Comparison of ENCODE assay signal across 8 cellular contexts in genomic region chr3:150703756-150704344, GRCh38. TPM values are rescaled to one million over a fixed set of nuclear protein-coding genes. Genes with fewer than 3 reads are reported as not detected.
DNase-seq lines count a peak whose midpoint lies in the region; ATAC-seq and TF ChIP-seq lines count a peak whose summit lies in the region.

Gene ERICH6 (minus strand): TSS chr3:150703920. CDS start chr3:150703898, 22 bp downstream.

- TF ChIP-seq CTCF in DND-41 (IDR thresholded peaks at IDR 0.05; ENCODE audit: borderline replicate concordance, extremely low read depth, low read length, poor library complexity, severe bottlenecking) (no peak), Peyer's patch (IDR thresholded peaks at IDR 0.05) (peak in 4 of 6 experiments; percentile 26 to 44 (median 34)), fibroblast of mammary gland (conservative IDR thresholded peaks at IDR 0.05; ENCODE audit: control insufficient read depth, insufficient read depth, low read depth, low read length) (no peak)

- peak within 1 kb of the TSS; percentile 93 for H3K4me3 Mint-ChIP-seq in activated T-helper 1 cell treated with anti-CD3 and anti-CD28 coated beads, Interleukin-12 subunit alpha, Interleukin-12 subunit beta, Interleukin-2, Interleukin-4 antibody, amounts not matched to agents 30 ng/mL and 10 ng/mL and 1 ng/mL, durations not matched to agents 14 hours and 24 hours and 36 hours
- peak within 1 kb of the TSS; percentile 90 to 99 (median 97) for H3K4me3 Mint-ChIP-seq in naive thymus-derived CD8-positive, alpha-beta T cell

- H3K4me3 ChIP-seq in DND-41 (ENCODE audit: low read depth in 1 of 2, low read length in 2 of 2) (peak within 1 kb of the TSS; percentile 29 to 61; a peak in 3 of 4 replicates), Peyer's patch (peak within 1 kb of the TSS; percentile 49 to 74 (median 64)), fibroblast of mammary gland (ENCODE audit: control insufficient read depth, low read depth, low read length) (peak within 1 kb of the TSS; percentile 84)

- no peaks in the 10 kb centered on the region for H3K27me3 ChIP-seq in DND-41 (ENCODE audit: insufficient read depth, low read length, poor library complexity)
- no peaks in the 10 kb centered on the region for H3K27me3 ChIP-seq in Peyer's patch

- DNase-seq in DND-41 (peak; percentile 81), KBM-7 (peak; percentile 91), Peyer's patch (peak; percentile 85 to 95 (median 92)), fibroblast of mammary gland (ENCODE audit: low read depth) (peak; percentile 85)
- peak; percentile 81 for DNase-seq in activated T-helper 1 cell treated with anti-CD3 and anti-CD28 coated beads, Interleukin-12 subunit alpha, Interleukin-12 subunit beta, Interleukin-2, Interleukin-4 antibody, amounts not matched to agents 30 ng/mL and 10 ng/mL and 1 ng/mL, durations not matched to agents 14 hours and 24 hours and 36 hours (ENCODE audit: low spot score)
- DNase-seq in naive thymus-derived CD8-positive, alpha-beta T cell, result peak; percentile 61 to 89 (median 79)
- DNase-seq in stimulated activated naive CD4-positive, alpha-beta T cell (lab: John Stamatoyannopoulos, UW), result peak; percentile 44 to 76 (median 62)

- H3K36me3 ChIP-seq in DND-41 (ENCODE audit: insufficient read depth, low read length) (no peaks in the 10 kb centered on the region), Peyer's patch (no peaks in the 10 kb centered on the region)

- H3K79me2 ChIP-seq in DND-41 (ENCODE audit: insufficient read depth, low read length), result no peaks in the 10 kb centered on the region

- H3K4me1 Mint-ChIP-seq in activated T-helper 1 cell treated with anti-CD3 and anti-CD28 coated beads, Interleukin-12 subunit alpha, Interleukin-12 subunit beta, Interleukin-2, Interleukin-4 antibody, amounts not matched to agents 30 ng/mL and 10 ng/mL and 1 ng/mL, durations not matched to agents 14 hours and 24 hours and 36 hours (ENCODE audit: low read depth), result peaks cover 23% of the 10 kb centered on the region
- H3K4me1 Mint-ChIP-seq in naive thymus-derived CD8-positive, alpha-beta T cell, result peaks cover 14 to 32% (median 28%) of the 10 kb centered on the region in 4 donors

- peak within 1 kb of the TSS; percentile 58 for H3K9ac ChIP-seq in DND-41 (ENCODE audit: low read depth, low read length)

- intact Hi-C loops in activated T-helper 1 cell treated with anti-CD3 and anti-CD28 coated beads, Interleukin-12 subunit alpha, Interleukin-12 subunit beta, Interleukin-2, Interleukin-4 antibody, amounts not matched to agents 30 ng/mL and 10 ng/mL and 1 ng/mL, durations not matched to agents 14 hours and 24 hours and 36 hours (cut with micrococcal nuclease), result loop anchor here (1.0 to 5.0 kb wide), 8 partner anchors 17 to 297 kb away; partner anchors contain the start of genes EIF2A, SELENOT, SERP1 and SIAH2

- in situ Hi-C loops in KBM-7 (cut with MboI; ENCODE audit: low pct_unique_long_range_greater_than_20kb, low sequenced_read_pairs), result no loop called here

- H3K36me3 Mint-ChIP-seq in activated T-helper 1 cell treated with anti-CD3 and anti-CD28 coated beads, Interleukin-12 subunit alpha, Interleukin-12 subunit beta, Interleukin-2, Interleukin-4 antibody, amounts not matched to agents 30 ng/mL and 10 ng/mL and 1 ng/mL, durations not matched to agents 14 hours and 24 hours and 36 hours (ENCODE audit: low read depth), result peaks cover 7% of the 10 kb centered on the region
- H3K36me3 Mint-ChIP-seq in naive thymus-derived CD8-positive, alpha-beta T cell, result peaks cover 5 to 22% (median 21%) of the 10 kb centered on the region in 3 donors

- H3K9me3 Mint-ChIP-seq in activated T-helper 1 cell treated with anti-CD3 and anti-CD28 coated beads, Interleukin-12 subunit alpha, Interleukin-12 subunit beta, Interleukin-2, Interleukin-4 antibody, amounts not matched to agents 30 ng/mL and 10 ng/mL and 1 ng/mL, durations not matched to agents 14 hours and 24 hours and 36 hours, result peaks cover 8% of the 10 kb centered on the region
- peaks cover 0 to 3% (median 0%) of the 10 kb centered on the region in 9 donors for H3K9me3 Mint-ChIP-seq in naive thymus-derived CD8-positive, alpha-beta T cell

- POLR2A ChIA-PET in naive thymus-derived CD8-positive, alpha-beta T cell (lab: Charles Lee), result interaction anchor here (0.6 to 4.0 kb wide), 12 partner anchors 8 to 294 kb away, joined by 3 to 55 read pairs (median 5); partner anchors contain the start of genes EIF2A, SELENOT, SERP1 and SIAH2

- peak within 1 kb of the TSS; percentile 89 for H2AFZ ChIP-seq in DND-41 (ENCODE audit: low read depth, low read length)

- H3K9me3 ChIP-seq in DND-41 (ENCODE audit: insufficient read depth, low read length, severe bottlenecking), result no peaks in the 10 kb centered on the region
- H3K9me3 ChIP-seq in Peyer's patch, result no peaks in the 10 kb centered on the region

- peak within 1 kb of the TSS; percentile 61 for H3K4me2 ChIP-seq in DND-41 (ENCODE audit: insufficient read depth, low read length)

- no peak for TF ChIP-seq POLR2A in Peyer's patch (IDR thresholded peaks at IDR 0.05)

- no peaks in the 10 kb centered on the region for H4K20me1 ChIP-seq in DND-41 (ENCODE audit: insufficient read depth, low read length)

- ATAC-seq in DND-41 (ENCODE audit: insufficient read depth, low read depth) (peak; percentile 93), GM21723 (IDR thresholded peaks at IDR 0.05; ENCODE audit: unreplicated experiment) (peak; percentile 99)
- ATAC-seq in naive thymus-derived CD8-positive, alpha-beta T cell, result peak; percentile 82 to 85

- peak within 1 kb of the TSS; percentile 99 for H3K27ac Mint-ChIP-seq in activated T-helper 1 cell treated with anti-CD3 and anti-CD28 coated beads, Interleukin-12 subunit alpha, Interleukin-12 subunit beta, Interleukin-2, Interleukin-4 antibody, amounts not matched to agents 30 ng/mL and 10 ng/mL and 1 ng/mL, durations not matched to agents 14 hours and 24 hours and 36 hours
- H3K27ac Mint-ChIP-seq in naive thymus-derived CD8-positive, alpha-beta T cell, result peak within 1 kb of the TSS; percentile 93 to 100 (median 98)

- peak within 1 kb of the TSS; percentile 54 for H3K27ac ChIP-seq in DND-41 (ENCODE audit: low read length)
- peak within 1 kb of the TSS; percentile 76 to 85 (median 81) for H3K27ac ChIP-seq in Peyer's patch

- no peaks in the 10 kb centered on the region for H3K27me3 Mint-ChIP-seq in activated T-helper 1 cell treated with anti-CD3 and anti-CD28 coated beads, Interleukin-12 subunit alpha, Interleukin-12 subunit beta, Interleukin-2, Interleukin-4 antibody, amounts not matched to agents 30 ng/mL and 10 ng/mL and 1 ng/mL, durations not matched to agents 14 hours and 24 hours and 36 hours (ENCODE audit: insufficient read depth)
- no peaks in the 10 kb centered on the region for H3K27me3 Mint-ChIP-seq in naive thymus-derived CD8-positive, alpha-beta T cell

- H3K4me1 ChIP-seq in DND-41 (ENCODE audit: insufficient read depth, low read length) (peaks cover 19% of the 10 kb centered on the region), Peyer's patch (peaks cover 0 to 4% (median 2%) of the 10 kb centered on the region in 4 donors)

RNA-seq across cellular contexts. Expression of gene ERICH6, which starts in this region (rescaled TPM):
- not detected for total RNA-seq in Peyer's patch
- total RNA-seq in activated T-helper 1 cell treated with anti-CD3 and anti-CD28 coated beads, Interleukin-12 subunit alpha, Interleukin-12 subunit beta, Interleukin-2, Interleukin-4 antibody, amounts not matched to agents 30 ng/mL and 10 ng/mL and 1 ng/mL, durations not matched to agents 14 hours and 24 hours and 36 hours, result not detected in 2 replicates
- not detected for total RNA-seq in naive thymus-derived CD8-positive, alpha-beta T cell
- under 1 TPM; 0.14 to 0.60 (median 0.27) TPM for polyA plus RNA-seq in naive thymus-derived CD8-positive, alpha-beta T cell

Comparison
In these comparisons a context has a peak if more than half of its experiments do, and no peak if none do; other contexts are left out.
1. Peak in every context shown above with its lines: DNase-seq, ATAC-seq, H3K4me3 ChIP-seq and H3K27ac ChIP-seq.
2. Peak in DNase-seq, H3K4me3 ChIP-seq and H3K27ac ChIP-seq in Peyer's patch; RNA of the gene not detected or under 1 TPM.
3. Peak in DNase-seq in activated T-helper 1 cell treated with anti-CD3 and anti-CD28 coated beads, Interleukin-12 subunit alpha, Interleukin-12 subunit beta, Interleukin-2, Interleukin-4 antibody, amounts not matched to agents 30 ng/mL and 10 ng/mL and 1 ng/mL, durations not matched to agents 14 hours and 24 hours and 36 hours; RNA of the gene not detected or under 1 TPM.
4. Peak in DNase-seq and ATAC-seq in naive thymus-derived CD8-positive, alpha-beta T cell; RNA of the gene not detected or under 1 TPM.
5. CTCF ChIP-seq: peak in Peyer's patch (4 of 6); none in DND-41 (single experiment) and fibroblast of mammary gland (single experiment).